In the genomic region with DNA sequence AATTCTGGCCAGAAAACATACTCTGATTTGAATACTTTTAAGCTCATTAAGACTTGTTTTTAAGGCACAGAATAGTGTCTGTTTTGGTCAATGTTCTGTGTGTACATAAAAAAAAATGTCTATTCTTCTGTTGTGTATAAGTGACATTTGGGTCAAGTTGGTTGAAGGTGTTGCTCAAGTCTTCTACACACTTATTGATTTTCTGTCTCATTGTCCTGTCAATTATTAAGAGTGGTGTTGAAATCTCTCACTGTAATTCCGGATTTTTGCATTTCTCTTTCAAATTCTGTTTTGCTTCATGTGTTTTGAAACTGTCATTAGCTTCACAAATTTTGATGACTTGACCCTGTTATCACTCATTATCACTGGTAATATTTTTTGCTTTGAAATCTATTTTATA, we compare ENCODE assay signal across 9 cellular contexts.
"Had no signal": no experiment of that assay in that cellular context is flagged by ENCODE, and none has a peak within 500 bp of the region (broad histone marks: within the 10 kb centered on the region; RNA-seq: fewer than 3 reads in every experiment).

No MANE protein-coding gene starts in this region.

- H2AFZ ChIP-seq: GM23338 had no signal

- DNase-seq: H9, HCEC 1CT, IMR-90, KG1 had no signal

- H3K27ac ChIP-seq: HL-60 had no signal

- H3K4me3 ChIP-seq: GM23338, K562 had no signal

- H3K4me2 ChIP-seq: GM23338 had no signal

- FAIRE-seq: H1, H54, K562 had no signal

- ATAC-seq: GM23338, K562 had no signal
